2 cellular contexts compared by ENCODE assay signal in the genomic region with DNA sequence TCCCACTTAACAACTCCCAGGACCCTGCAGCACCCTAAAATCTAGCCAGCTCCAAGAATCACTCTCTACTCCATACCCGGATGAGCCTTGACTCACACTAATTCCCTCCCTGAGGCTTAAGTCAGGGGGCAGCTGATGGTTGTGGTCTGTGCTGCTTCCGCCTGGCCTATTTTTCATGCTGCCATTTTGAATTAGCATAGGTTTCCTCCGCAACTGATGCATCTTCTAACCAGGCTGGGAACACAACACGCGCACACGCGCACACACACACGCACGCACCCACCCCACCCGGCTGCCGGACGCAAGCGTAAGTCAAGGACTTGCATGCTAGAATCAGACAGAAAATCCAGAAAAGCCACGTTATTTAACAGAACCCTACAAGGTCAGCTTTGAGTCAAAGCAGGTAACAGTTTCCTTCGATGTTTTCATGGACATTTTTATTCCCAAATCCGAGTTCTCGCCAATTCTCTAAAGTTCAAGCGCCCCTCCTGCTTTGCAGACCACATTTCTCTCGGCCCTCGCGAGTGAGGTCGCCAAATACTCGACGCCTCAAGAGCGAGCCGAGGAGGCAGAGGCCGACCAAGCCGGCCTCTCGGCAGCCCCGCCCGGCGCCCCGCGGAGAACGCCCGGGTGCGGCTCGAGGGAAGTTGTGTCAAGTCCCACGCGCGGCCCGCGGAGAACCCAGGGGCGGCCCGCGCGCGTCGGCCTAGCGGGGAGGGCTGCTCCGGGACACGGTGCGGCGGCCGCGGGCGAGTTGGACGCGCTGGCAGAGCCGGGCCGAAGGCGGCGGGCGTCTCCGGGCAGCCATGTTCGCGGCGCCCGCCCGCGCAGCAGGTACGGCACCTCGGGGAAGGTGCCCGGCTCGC.
TF ChIP-seq lines count a peak whose summit lies in the region.

No MANE protein-coding gene starts in this region.

TF ChIP-seq in HCT116, 20 proteins besides CTCF, POLR2A, EP300 and RAD21:
- peak; percentile 81 for TF ChIP-seq ZFX (IDR thresholded peaks at IDR 0.05)
- TF ChIP-seq CBX3 (IDR thresholded peaks at IDR 0.05; ENCODE audit: low read depth): peak; percentile 39; the same call in 1 of the 2 replicates
- TF ChIP-seq SIN3A (IDR thresholded peaks at IDR 0.05; ENCODE audit: low read depth): peak; percentile 15; the same call in 1 of the 2 replicates
- TF ChIP-seq YY1 (IDR thresholded peaks at IDR 0.05; ENCODE audit: extremely low read depth, insufficient replicate concordance, low read depth, low read length): peak; percentile 91
- TF ChIP-seq EGR1 (IDR thresholded peaks at IDR 0.05; ENCODE audit: low read depth): no peak
- TF ChIP-seq, protein P1, sequence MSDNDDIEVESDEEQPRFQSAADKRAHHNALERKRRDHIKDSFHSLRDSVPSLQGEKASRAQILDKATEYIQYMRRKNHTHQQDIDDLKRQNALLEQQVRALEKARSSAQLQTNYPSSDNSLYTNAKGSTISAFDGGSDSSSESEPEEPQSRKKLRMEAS (IDR thresholded peaks at IDR 0.05): 0 out of 2 replicates have a peak, but pooled peaks have one; percentile 39

TF ChIP-seq in H1, 55 proteins besides CTCF, POLR2A, EP300 and RAD21:
- TF ChIP-seq MAFK (IDR thresholded peaks at IDR 0.05; ENCODE audit: low read depth, low read length): no peak
- TF ChIP-seq, protein P2, sequence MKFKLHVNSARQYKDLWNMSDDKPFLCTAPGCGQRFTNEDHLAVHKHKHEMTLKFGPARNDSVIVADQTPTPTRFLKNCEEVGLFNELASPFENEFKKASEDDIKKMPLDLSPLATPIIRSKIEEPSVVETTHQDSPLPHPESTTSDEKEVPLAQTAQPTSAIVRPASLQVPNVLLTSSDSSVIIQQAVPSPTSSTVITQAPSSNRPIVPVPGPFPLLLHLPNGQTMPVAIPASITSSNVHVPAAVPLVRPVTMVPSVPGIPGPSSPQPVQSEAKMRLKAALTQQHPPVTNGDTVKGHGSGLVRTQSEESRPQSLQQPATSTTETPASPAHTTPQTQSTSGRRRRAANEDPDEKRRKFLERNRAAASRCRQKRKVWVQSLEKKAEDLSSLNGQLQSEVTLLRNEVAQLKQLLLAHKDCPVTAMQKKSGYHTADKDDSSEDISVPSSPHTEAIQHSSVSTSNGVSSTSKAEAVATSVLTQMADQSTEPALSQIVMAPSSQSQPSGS (IDR thresholded peaks at IDR 0.05; ENCODE audit: low read length): no peak
- no peak for TF ChIP-seq RXRA (IDR thresholded peaks at IDR 0.05; ENCODE audit: insufficient read depth, low read depth, low read length)
- no peak for TF ChIP-seq SUZ12 (IDR thresholded peaks at IDR 0.05; ENCODE audit: low read length)
- TF ChIP-seq, protein P3, sequence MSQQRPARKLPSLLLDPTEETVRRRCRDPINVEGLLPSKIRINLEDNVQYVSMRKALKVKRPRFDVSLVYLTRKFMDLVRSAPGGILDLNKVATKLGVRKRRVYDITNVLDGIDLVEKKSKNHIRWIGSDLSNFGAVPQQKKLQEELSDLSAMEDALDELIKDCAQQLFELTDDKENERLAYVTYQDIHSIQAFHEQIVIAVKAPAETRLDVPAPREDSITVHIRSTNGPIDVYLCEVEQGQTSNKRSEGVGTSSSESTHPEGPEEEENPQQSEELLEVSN (IDR thresholded peaks at IDR 0.05): peak; percentile 56; the same call in 1 of the 2 replicates
- TF ChIP-seq POLR2AphosphoS5 (IDR thresholded peaks at IDR 0.05; ENCODE audit: low read depth, low read length): no peak; the same call in 1 of the 2 replicates
- TF ChIP-seq ASH2L (IDR thresholded peaks at IDR 0.05; ENCODE audit: low read length): peak; percentile 87
- TF ChIP-seq CHD2 (IDR thresholded peaks at IDR 0.05; ENCODE audit: low read length): peak; percentile 61; the same call in 1 of the 2 replicates
- TF ChIP-seq NANOG (IDR thresholded peaks at IDR 0.05; ENCODE audit: insufficient read depth, low read depth, low read length, poor library complexity, severe bottlenecking): no peak
- TF ChIP-seq CREB1 (IDR thresholded peaks at IDR 0.05): 0 out of 2 replicates have a peak, but pooled peaks have one; percentile 11
- peak; percentile 17 for TF ChIP-seq TAF7 (optimal IDR thresholded peaks at IDR 0.05; ENCODE audit: borderline replicate concordance, low read depth, low read length)
- TF ChIP-seq, protein P4, sequence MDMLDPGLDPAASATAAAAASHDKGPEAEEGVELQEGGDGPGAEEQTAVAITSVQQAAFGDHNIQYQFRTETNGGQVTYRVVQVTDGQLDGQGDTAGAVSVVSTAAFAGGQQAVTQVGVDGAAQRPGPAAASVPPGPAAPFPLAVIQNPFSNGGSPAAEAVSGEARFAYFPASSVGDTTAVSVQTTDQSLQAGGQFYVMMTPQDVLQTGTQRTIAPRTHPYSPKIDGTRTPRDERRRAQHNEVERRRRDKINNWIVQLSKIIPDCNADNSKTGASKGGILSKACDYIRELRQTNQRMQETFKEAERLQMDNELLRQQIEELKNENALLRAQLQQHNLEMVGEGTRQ (IDR thresholded peaks at IDR 0.05; ENCODE audit: low read length): no peak
- TF ChIP-seq SIRT6 (IDR thresholded peaks at IDR 0.05; ENCODE audit: low read length): no peak
- peak; percentile 57; the same call in 1 of the 2 replicates for TF ChIP-seq TBP (IDR thresholded peaks at IDR 0.05; ENCODE audit: low read depth, low read length)
- no peak for TF ChIP-seq EZH2 (IDR thresholded peaks at IDR 0.05; ENCODE audit: low read depth, low read length, severe bottlenecking)
- TF ChIP-seq KDM5A (IDR thresholded peaks at IDR 0.05; ENCODE audit: low read length): no peak
- TF ChIP-seq, protein P1 (IDR thresholded peaks at IDR 0.05): no peak; the same call in none of the 2 replicates
- no peak for TF ChIP-seq BCL11A (IDR thresholded peaks at IDR 0.05; ENCODE audit: low read depth in 2 of 2, low read length in 2 of 2)
- peak; percentile 92 for TF ChIP-seq YY1 (IDR thresholded peaks at IDR 0.05; ENCODE audit: low read depth, low read length)
- TF ChIP-seq SP2 (IDR thresholded peaks at IDR 0.05; ENCODE audit: low read length): no peak
- no peak for TF ChIP-seq RFX5 (IDR thresholded peaks at IDR 0.05; ENCODE audit: borderline replicate concordance, low read depth, low read length)
- TF ChIP-seq TAF1 (IDR thresholded peaks at IDR 0.05; ENCODE audit: low read depth, low read length): peak; percentile 44; the same call in 1 of the 2 replicates
